Comparison of ENCODE assay signal across 1 cellular context in the genomic region with DNA sequence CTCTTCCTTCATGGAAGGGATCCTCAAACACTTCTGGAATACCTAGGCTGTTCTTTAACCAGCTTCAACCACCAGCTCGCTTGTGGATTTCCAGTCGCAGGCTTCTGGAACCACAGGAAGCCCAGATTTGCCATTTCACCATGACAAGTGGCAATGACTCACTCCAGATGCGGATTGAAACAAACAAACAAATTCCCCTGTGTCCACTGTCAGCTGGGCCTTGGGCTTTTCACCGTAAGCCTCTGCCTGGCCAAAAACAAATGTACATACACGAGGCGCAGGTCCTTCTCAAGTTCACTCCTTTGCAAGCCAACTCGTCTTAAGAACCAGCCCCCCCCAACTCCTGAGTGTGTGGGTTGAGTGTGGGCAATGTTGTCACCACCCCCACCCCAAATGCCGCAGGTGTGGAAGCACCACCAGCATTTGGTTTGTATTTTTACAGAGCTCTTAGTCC.
TF ChIP-seq lines count a peak whose summit lies in the region.

No MANE protein-coding gene starts in this region.

TF ChIP-seq in HCT116, 20 proteins besides CTCF, POLR2A, EP300 and RAD21 (continued from another document):
- TF ChIP-seq, protein P1, sequence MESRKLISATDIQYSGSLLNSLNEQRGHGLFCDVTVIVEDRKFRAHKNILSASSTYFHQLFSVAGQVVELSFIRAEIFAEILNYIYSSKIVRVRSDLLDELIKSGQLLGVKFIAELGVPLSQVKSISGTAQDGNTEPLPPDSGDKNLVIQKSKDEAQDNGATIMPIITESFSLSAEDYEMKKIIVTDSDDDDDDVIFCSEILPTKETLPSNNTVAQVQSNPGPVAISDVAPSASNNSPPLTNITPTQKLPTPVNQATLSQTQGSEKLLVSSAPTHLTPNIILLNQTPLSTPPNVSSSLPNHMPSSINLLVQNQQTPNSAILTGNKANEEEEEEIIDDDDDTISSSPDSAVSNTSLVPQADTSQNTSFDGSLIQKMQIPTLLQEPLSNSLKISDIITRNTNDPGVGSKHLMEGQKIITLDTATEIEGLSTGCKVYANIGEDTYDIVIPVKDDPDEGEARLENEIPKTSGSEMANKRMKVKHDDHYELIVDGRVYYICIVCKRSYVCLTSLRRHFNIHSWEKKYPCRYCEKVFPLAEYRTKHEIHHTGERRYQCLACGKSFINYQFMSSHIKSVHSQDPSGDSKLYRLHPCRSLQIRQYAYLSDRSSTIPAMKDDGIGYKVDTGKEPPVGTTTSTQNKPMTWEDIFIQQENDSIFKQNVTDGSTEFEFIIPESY (IDR thresholded peaks at IDR 0.05; ENCODE audit: extremely low read depth, insufficient replicate concordance, low read length): no peak
TF ChIP-seq in HCT116: peak in this region for 0.
